9 cellular contexts compared by ENCODE assay signal in the genomic region with DNA sequence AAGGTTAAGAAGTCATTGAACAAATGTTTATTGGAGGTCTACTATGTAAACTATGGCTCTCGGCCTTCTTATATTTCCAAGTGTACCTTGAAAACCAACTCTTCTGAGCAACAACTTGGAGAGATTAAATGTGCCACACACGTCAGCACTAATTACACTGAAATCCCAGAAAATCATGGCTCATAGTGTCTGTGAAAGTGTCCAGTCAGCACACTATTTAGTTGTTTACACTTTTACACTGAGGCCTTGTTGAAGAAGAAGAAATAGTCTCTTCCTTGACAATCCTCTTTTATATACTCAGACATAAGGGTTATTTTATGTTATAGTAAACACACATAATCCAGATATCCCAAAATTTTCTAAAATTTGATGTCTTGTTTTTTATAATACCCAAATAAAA. TPM values are rescaled to one million over a fixed set of nuclear protein-coding genes. Genes with fewer than 3 reads are reported as not detected.
"Had no signal": no experiment of that assay in that cellular context is flagged by ENCODE, and none has a peak within 500 bp of the region (broad histone marks: within the 10 kb centered on the region; RNA-seq: fewer than 3 reads in every experiment).

No MANE protein-coding gene starts in this region.

- H2AFZ ChIP-seq: GM23248 had no signal

- FAIRE-seq: H54, HTR-8/SVneo, K562 had no signal

- H3K4me3 ChIP-seq: GM23248, K562 had no signal

- DNase-seq: GM23248, GOT3, H9, KG1 had no signal

- H3K27ac ChIP-seq: GM23248 had no signal

- H3K9ac ChIP-seq: GM23248 had no signal

- ATAC-seq: HCT116, K562 had no signal

RNA-seq across cellular contexts. Expression of gene NBEA, which starts 30.9 kb away (rescaled TPM):
- total RNA-seq: HT-29 had no signal
